In genomic region chr7:155766386-155766785, GRCh38 we compare ENCODE assay signal across 21 cellular contexts. TPM values are rescaled to one million over a fixed set of nuclear protein-coding genes. Genes with fewer than 3 reads are reported as not detected.
"Had no signal": no experiment of that assay in that cellular context is flagged by ENCODE, and none has a peak within 500 bp of the region (broad histone marks: within the 10 kb centered on the region; RNA-seq: fewer than 3 reads in every experiment).

No MANE protein-coding gene starts in this region.

- DNase-seq: IMR-90, Kasumi-1, MV-4-11, NCI-H1048, NCI-H1105, NCI-H1417, NCI-H1436 treated with DMSO at 0.1 percent for 48 hours, NCI-H1694, NCI-H187 treated with DMSO at 0.1 percent for 48 hours, NCI-H2029 treated with DMSO at 0.1 percent for 48 hours, NCI-H2227 treated with DMSO at 0.1 percent for 48 hours, NCI-H446, NCI-H510A, NCI-H524 treated with DMSO at 0.1 percent for 48 hours, NCI-H69, NCI-H774, PC-3, SHP77, T-helper 1 cell had no signal

RNA-seq across cellular contexts. Expression of gene SHH, which starts 45.9 kb away (rescaled TPM):
- total RNA-seq: MCF 10A, OCI-LY7 had no signal
